8 cellular contexts compared by ENCODE assay signal in the genomic region with DNA sequence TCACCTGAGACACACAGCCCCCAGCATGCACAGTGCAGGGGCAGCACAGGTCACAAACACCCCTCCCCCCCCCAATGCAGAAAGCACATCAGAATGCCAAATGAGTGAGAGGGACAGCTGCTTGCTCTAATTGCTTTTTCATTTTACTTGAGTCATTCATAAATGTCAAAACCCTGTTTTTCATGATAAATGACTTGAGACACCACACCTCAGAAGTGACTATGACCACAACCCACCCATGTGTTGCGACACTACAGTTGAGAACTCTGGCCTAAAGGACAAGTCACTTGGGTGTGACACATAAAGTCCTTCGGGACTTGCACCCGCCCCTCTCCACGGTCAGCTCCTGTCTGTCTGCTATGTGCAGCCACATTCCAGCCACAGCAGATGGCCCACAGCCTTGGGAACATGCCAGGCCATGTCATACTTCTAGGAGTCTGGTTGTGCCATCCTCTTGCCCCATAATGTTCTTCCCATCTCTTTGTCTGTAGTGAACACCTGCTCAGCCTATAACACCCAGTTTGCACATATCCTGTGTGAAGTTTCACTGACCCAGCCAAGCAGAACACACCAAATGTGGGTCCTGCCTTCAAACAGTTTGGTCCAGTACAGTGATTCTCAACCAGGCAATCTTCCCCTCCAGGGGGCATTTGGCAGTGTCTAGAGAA. TPM values are rescaled to one million over a fixed set of nuclear protein-coding genes. Genes with fewer than 3 reads are reported as not detected.
DNase-seq lines count a peak whose midpoint lies in the region; ATAC-seq and TF ChIP-seq lines count a peak whose summit lies in the region.

No MANE protein-coding gene starts in this region.

- H3K14ac ChIP-seq in neuronal stem cell (ENCODE audit: low read length): no peak overlapping the region

- CTCF ChIA-PET in A673 (lab: Charles Lee): no interaction called here

- no peak overlapping the region for H2BK120ac ChIP-seq in neuronal stem cell (ENCODE audit: low read depth, low read length)

- no peak overlapping the region for H3K4me3 ChIP-seq in right atrium auricular region
- no peak overlapping the region for H3K4me3 ChIP-seq in neuronal stem cell (ENCODE audit: low read length in 2 of 2)
- no peak overlapping the region for H3K4me3 ChIP-seq in A673 (ENCODE audit: low read depth, low read length, poor library complexity, severe bottlenecking)

- no peak overlapping the region for H2BK5ac ChIP-seq in neuronal stem cell (ENCODE audit: low read length)

- no peaks in the 10 kb centered on the region for H3K79me1 ChIP-seq in neuronal stem cell (ENCODE audit: low read depth, low read length)

- no peak overlapping the region for H2BK15ac ChIP-seq in neuronal stem cell (ENCODE audit: low read length)

- POLR2A ChIA-PET in A673 (lab: Charles Lee; ENCODE audit: low non-redundant PET): no interaction called here

- no peak overlapping the region for H3K23ac ChIP-seq in neuronal stem cell (ENCODE audit: low read depth, low read length, poor library complexity)

- H3K36me3 ChIP-seq in right atrium auricular region: no peaks in the 10 kb centered on the region
- no peaks in the 10 kb centered on the region for H3K36me3 ChIP-seq in neuronal stem cell (replicated peaks in 1 of 2; ENCODE audit: control insufficient read depth in 2 of 2, insufficient read depth in 2 of 2, low read length in 2 of 2)
- H3K36me3 ChIP-seq in A673 (ENCODE audit: insufficient read depth, low read length, poor library complexity, severe bottlenecking): no peaks in the 10 kb centered on the region

- no CpG with 5 or more reads among the region's 4 CpGs for WGBS in neuronal stem cell (ENCODE audit: extremely low coverage in 2 of 2, insufficient read length in 2 of 2, insufficient replicate concordance in 1 of 2), 2 donors

- H3K4ac ChIP-seq in neuronal stem cell (ENCODE audit: low read length): no peak overlapping the region

- H4K8ac ChIP-seq in neuronal stem cell (ENCODE audit: low read depth, low read length): no peak overlapping the region

- TF ChIP-seq CTCF in GM13976 (IDR thresholded peaks at IDR 0.05; ENCODE audit: borderline replicate concordance, control extremely low read depth, extremely low read depth, insufficient read depth, missing control alignments): no peak
- no peak for TF ChIP-seq CTCF in right atrium auricular region (IDR thresholded peaks at IDR 0.05)
- no peak for TF ChIP-seq CTCF in A673 (conservative IDR thresholded peaks at IDR 0.05; ENCODE audit: low read depth, low read length)

- no peak overlapping the region for H3K27ac ChIP-seq in right atrium auricular region
- no peak overlapping the region for H3K27ac ChIP-seq in neuronal stem cell (replicated peaks; ENCODE audit: low read length)
- no peak overlapping the region for H3K27ac ChIP-seq in A673 (ENCODE audit: low read depth, low read length, poor library complexity, severe bottlenecking)

- no peak overlapping the region for H4K91ac ChIP-seq in neuronal stem cell (ENCODE audit: low read depth, low read length, poor library complexity)

- no TSS peak for BruUV-seq in A673 (replicated peaks; lab: Mats Ljungman, UMichigan)

- H3K18ac ChIP-seq in neuronal stem cell (ENCODE audit: low read length): no peak overlapping the region

- intact Hi-C loops in A673 (cut with micrococcal nuclease; ENCODE audit: unreplicated experiment): no loop called here

- H2AK5ac ChIP-seq in neuronal stem cell (ENCODE audit: low read depth, low read length): no peak overlapping the region

- H3K9me3 ChIP-seq in right atrium auricular region (no peaks in the 10 kb centered on the region), neuronal stem cell (replicated peaks in 1 of 2; ENCODE audit: control insufficient read depth in 2 of 2, insufficient read depth in 1 of 2, low read depth in 1 of 2, low read length in 2 of 2) (no peaks in the 10 kb centered on the region), A673 (ENCODE audit: low read depth, low read length, poor library complexity, severe bottlenecking) (no peaks in the 10 kb centered on the region)

- DNase-seq in GM13976 (ENCODE audit: low spot score) (peak; percentile 46), HS-27A (ENCODE audit: low read depth) (peak; percentile 46), SKM-1 treated with dmso at 0.1 percent for 144 hours (lab: John Stamatoyannopoulos, UW; ENCODE audit: unreplicated experiment) (peak; percentile 73), right atrium auricular region (ENCODE audit: low spot score) (peak; percentile 67), neuronal stem cell (ENCODE audit: low spot score) (no peak), A673 (ENCODE audit: low spot score) (no peak), NCI-H187 treated with DMSO at 0.1 percent for 48 hours (lab: John Stamatoyannopoulos, UW) (no peak)

- peak; percentile 96 for ATAC-seq in GM21717 (IDR thresholded peaks at IDR 0.05; ENCODE audit: unreplicated experiment)

- peaks cover 0 to 8% of the 10 kb centered on the region in 2 donors for H3K4me1 ChIP-seq in right atrium auricular region
- peaks cover 3 to 8% of the 10 kb centered on the region in 2 donors for H3K4me1 ChIP-seq in neuronal stem cell (ENCODE audit: control insufficient read depth in 2 of 2, insufficient read depth in 1 of 2, low read depth in 1 of 2, low read length in 2 of 2)
- H3K4me1 ChIP-seq in A673 (ENCODE audit: insufficient read depth, low read length, poor library complexity, severe bottlenecking): no peaks in the 10 kb centered on the region

- no peak overlapping the region for H3K9ac ChIP-seq in neuronal stem cell (ENCODE audit: low read depth, low read length, poor library complexity)

- H2BK12ac ChIP-seq in neuronal stem cell (ENCODE audit: low read length): no peak overlapping the region

- no peak overlapping the region for H2AFZ ChIP-seq in neuronal stem cell (ENCODE audit: low read length)

- H3K4me2 ChIP-seq in neuronal stem cell (ENCODE audit: insufficient read depth, low read length, poor library complexity, severe bottlenecking): no peak overlapping the region

- H3K27me3 ChIP-seq in right atrium auricular region (no peaks in the 10 kb centered on the region), neuronal stem cell (ENCODE audit: control insufficient read depth in 3 of 3, insufficient read depth in 3 of 3, low read depth in 1 of 3, low read length in 3 of 3) (no peaks in the 10 kb centered on the region), A673 (replicated peaks; ENCODE audit: insufficient read depth, low read depth, low read length, poor library complexity) (no peaks in the 10 kb centered on the region)

- in situ Hi-C loops in GM13976 (cut with MboI; ENCODE audit: low sequenced_read_pairs, unreplicated experiment): no loop called here

RNA-seq across cellular contexts. Expression of a gene that starts 30.2 kb away (rescaled TPM):
- total RNA-seq in right atrium auricular region (10 to 100 TPM; 39.2 to 47.2 TPM), A673 (2021) (34.7 and 35.8 TPM in 2 replicates)
- 18.9 TPM for polyA plus RNA-seq in neuronal stem cell (2013, experiment 1 of 2)
- 20.2 TPM for polyA plus RNA-seq in neuronal stem cell (2013, experiment 2 of 2)

Comparison
In these comparisons a context has a peak if more than half of its experiments do, and no peak if none do; other contexts are left out.
1. DNase-seq: peak in GM13976 (single experiment), HS-27A (single experiment), SKM-1 treated with dmso at 0.1 percent for 144 hours (single experiment) and right atrium auricular region (single experiment); none in neuronal stem cell (single experiment), A673 (single experiment) and NCI-H187 treated with DMSO at 0.1 percent for 48 hours (single experiment).